Comparison of ENCODE assay signal across 40 cellular contexts in genomic region chr20:77231-77630, GRCh38. TPM values are rescaled to one million over a fixed set of nuclear protein-coding genes. Genes with fewer than 3 reads are reported as not detected.
"Had no signal": no experiment of that assay in that cellular context is flagged by ENCODE, and none has a peak within 500 bp of the region (broad histone marks: within the 10 kb centered on the region; RNA-seq: fewer than 3 reads in every experiment).

No MANE protein-coding gene starts in this region.

- H3K27ac Mint-ChIP-seq: activated CD4-positive, alpha-beta memory T cell treated with anti-CD3 and anti-CD28 coated beads, Interleukin-2, amount 10 ng/mL, durations not matched to agents 7 days and 5 days; activated CD4-positive, alpha-beta T cell treated with anti-CD3 and anti-CD28 coated beads for 36 hours; activated CD4-positive, alpha-beta T cell treated with anti-CD3 and anti-CD28 coated beads, Interleukin-2, amount 10 ng/mL, durations not matched to agents 7 days and 5 days; activated CD8-positive, alpha-beta memory T cell treated with anti-CD3 and anti-CD28 coated beads, Interleukin-2, amount 10 ng/mL, durations not matched to agents 7 days and 5 days; activated CD8-positive, alpha-beta T cell treated with anti-CD3 and anti-CD28 coated beads, Interleukin-2, amount 10 ng/mL, durations not matched to agents 7 days and 5 days; activated naive CD4-positive, alpha-beta T cell treated with anti-CD3 and anti-CD28 coated beads, Interleukin-2, amount 10 ng/mL, durations not matched to agents 7 days and 5 days; activated naive CD4-positive, alpha-beta T cell treated with anti-CD3 and anti-CD28 coated beads, Interleukin-2, amount 50 U/mL, for 24 hours; activated naive CD8-positive, alpha-beta T cell; activated naive CD8-positive, alpha-beta T cell treated with anti-CD3 and anti-CD28 coated beads, Interleukin-2, amount 10 ng/mL, durations not matched to agents 7 days and 5 days; activated naive CD8-positive, alpha-beta T cell treated with anti-CD3 and anti-CD28 coated beads, Interleukin-2, amount 50 U/mL, for 24 hours; activated T-cell treated with anti-CD3 and anti-CD28 coated beads, Interleukin-2, amount 50 U/mL, for 24 hours; activated T-helper 2 cell treated with anti-CD3 and anti-CD28 coated beads, Interferon-gamma antibody, Interleukin-2, Interleukin-4, amounts not matched to agents 10 μg/mL and 5 μg/mL and 100 μg/mL, durations not matched to agents 14 hours and 24 hours and 36 hours; brain; T-cell; T-helper 17 cell; WTC11 had no signal

- H3K4me1 ChIP-seq: ascending aorta had no signal

- H3K9me3 Mint-ChIP-seq: activated CD4-positive, alpha-beta memory T cell treated with anti-CD3 and anti-CD28 coated beads, Interleukin-2, amount 10 ng/mL, durations not matched to agents 7 days and 5 days; activated naive CD4-positive, alpha-beta T cell treated with anti-CD3 and anti-CD28 coated beads, Interleukin-2, amount 10 ng/mL, durations not matched to agents 7 days and 5 days; activated naive CD8-positive, alpha-beta T cell treated with anti-CD3 and anti-CD28 coated beads, Interleukin-2, amount 10 ng/mL, durations not matched to agents 7 days and 5 days; activated T-helper 2 cell treated with anti-CD3 and anti-CD28 coated beads, Interferon-gamma antibody, Interleukin-2, Interleukin-4, amounts not matched to agents 10 μg/mL and 5 μg/mL and 100 μg/mL, durations not matched to agents 14 hours and 24 hours and 36 hours had no signal

- H3K36me3 Mint-ChIP-seq: activated CD8-positive, alpha-beta memory T cell treated with anti-CD3 and anti-CD28 coated beads, Interleukin-2, amount 10 ng/mL, durations not matched to agents 7 days and 5 days; activated naive CD4-positive, alpha-beta T cell treated with anti-CD3 and anti-CD28 coated beads, Interleukin-2, amount 10 ng/mL, durations not matched to agents 7 days and 5 days; activated naive CD8-positive, alpha-beta T cell treated with anti-CD3 and anti-CD28 coated beads, Interleukin-2, amount 10 ng/mL, durations not matched to agents 7 days and 5 days; brain; T-cell; WTC11 had no signal

- H3K4me3 Mint-ChIP-seq: activated CD4-positive, alpha-beta memory T cell treated with anti-CD3 and anti-CD28 coated beads, Interleukin-2, amount 10 ng/mL, durations not matched to agents 7 days and 5 days; activated CD4-positive, alpha-beta T cell treated with anti-CD3 and anti-CD28 coated beads for 36 hours; activated CD4-positive, alpha-beta T cell treated with anti-CD3 and anti-CD28 coated beads, Interleukin-2, amount 10 ng/mL, durations not matched to agents 7 days and 5 days; activated CD8-positive, alpha-beta memory T cell treated with anti-CD3 and anti-CD28 coated beads, Interleukin-2, amount 10 ng/mL, durations not matched to agents 7 days and 5 days; activated CD8-positive, alpha-beta T cell treated with anti-CD3 and anti-CD28 coated beads, Interleukin-2, amount 10 ng/mL, durations not matched to agents 7 days and 5 days; activated naive CD4-positive, alpha-beta T cell treated with anti-CD3 and anti-CD28 coated beads, Interleukin-2, amount 10 ng/mL, durations not matched to agents 7 days and 5 days; activated naive CD4-positive, alpha-beta T cell treated with anti-CD3 and anti-CD28 coated beads, Interleukin-2, amount 50 U/mL, for 24 hours; activated naive CD8-positive, alpha-beta T cell; activated naive CD8-positive, alpha-beta T cell treated with anti-CD3 and anti-CD28 coated beads, Interleukin-2, amount 10 ng/mL, durations not matched to agents 7 days and 5 days; activated naive CD8-positive, alpha-beta T cell treated with anti-CD3 and anti-CD28 coated beads, Interleukin-2, amount 50 U/mL, for 24 hours; activated T-cell treated with anti-CD3 and anti-CD28 coated beads, Interleukin-2, amount 50 U/mL, for 24 hours; brain; central memory CD8-positive, alpha-beta T cell; T-cell; T-helper 17 cell; WTC11 had no signal

- H3K27me3 ChIP-seq: ascending aorta, cardiac muscle cell had no signal

- H3K4me1 Mint-ChIP-seq: activated CD4-positive, alpha-beta memory T cell treated with anti-CD3 and anti-CD28 coated beads, Interleukin-2, amount 10 ng/mL, durations not matched to agents 7 days and 5 days; activated CD4-positive, alpha-beta T cell treated with anti-CD3 and anti-CD28 coated beads for 36 hours; activated CD4-positive, alpha-beta T cell treated with anti-CD3 and anti-CD28 coated beads, Interleukin-2, amount 10 ng/mL, durations not matched to agents 7 days and 5 days; activated CD8-positive, alpha-beta memory T cell treated with anti-CD3 and anti-CD28 coated beads, Interleukin-2, amount 10 ng/mL, durations not matched to agents 7 days and 5 days; activated naive CD4-positive, alpha-beta T cell treated with anti-CD3 and anti-CD28 coated beads, Interleukin-2, amount 10 ng/mL, durations not matched to agents 7 days and 5 days; activated naive CD4-positive, alpha-beta T cell treated with anti-CD3 and anti-CD28 coated beads, Interleukin-2, amount 50 U/mL, for 24 hours; activated naive CD8-positive, alpha-beta T cell treated with anti-CD3 and anti-CD28 coated beads, Interleukin-2, amount 10 ng/mL, durations not matched to agents 7 days and 5 days; activated naive CD8-positive, alpha-beta T cell treated with anti-CD3 and anti-CD28 coated beads, Interleukin-2, amount 50 U/mL, for 24 hours; brain; central memory CD8-positive, alpha-beta T cell; T-cell; T-helper 17 cell; WTC11 had no signal

- H3K27ac ChIP-seq: ascending aorta, cardiac muscle cell, WERI-Rb-1 had no signal

- DNase-seq: activated CD4-positive, alpha-beta memory T cell treated with anti-CD3 and anti-CD28 coated beads, Interleukin-2, amount 10 ng/mL, durations not matched to agents 7 days and 5 days; activated CD4-positive, alpha-beta T cell treated with anti-CD3 and anti-CD28 coated beads for 1 hour; activated CD4-positive, alpha-beta T cell treated with anti-CD3 and anti-CD28 coated beads for 36 hours; activated CD4-positive, alpha-beta T cell treated with anti-CD3 and anti-CD28 coated beads for 48 hours; activated CD4-positive, alpha-beta T cell treated with anti-CD3 and anti-CD28 coated beads, Interleukin-2, amount 10 ng/mL, durations not matched to agents 7 days and 5 days; activated CD4-positive, alpha-beta T cell treated with anti-CD3 and anti-CD28 coated beads, Interleukin-2, amount 50 U/mL, for 48 hours; activated CD4-positive, CD25-positive, alpha-beta regulatory T cell; activated CD8-positive, alpha-beta memory T cell treated with anti-CD3 and anti-CD28 coated beads for 24 hours; activated CD8-positive, alpha-beta memory T cell treated with anti-CD3 and anti-CD28 coated beads, Interleukin-2, amount 10 ng/mL, durations not matched to agents 7 days and 5 days; activated CD8-positive, alpha-beta memory T cell treated with anti-CD3 and anti-CD28 coated beads, Interleukin-2, amount 50 U/mL, for 48 hours; activated CD8-positive, alpha-beta T cell treated with anti-CD3 and anti-CD28 coated beads, Interleukin-2, amount 10 ng/mL, durations not matched to agents 7 days and 5 days; activated effector memory CD4-positive, alpha-beta T cell treated with Interleukin-2 at 50 U/mL for 16 hours; activated gamma-delta T cell; activated naive CD4-positive, alpha-beta T cell treated with anti-CD3 and anti-CD28 coated beads, Interleukin-2, amount 10 ng/mL, durations not matched to agents 7 days and 5 days; activated naive CD4-positive, alpha-beta T cell treated with Interleukin-2 at 50 U/mL for 16 hours; activated naive CD8-positive, alpha-beta T cell treated with anti-CD3 and anti-CD28 coated beads, Interleukin-2, amount 10 ng/mL, durations not matched to agents 7 days and 5 days; activated naive CD8-positive, alpha-beta T cell treated with anti-CD3 and anti-CD28 coated beads, Interleukin-2, amount 50 U/mL, for 24 hours; activated T-cell treated with anti-CD3 and anti-CD28 coated beads, Interleukin-2, amount 50 U/mL, for 24 hours; activated T-cell treated with anti-CD3 and anti-CD28 coated beads, Interleukin-2, amount 50 U/mL, for 48 hours; amygdala; anterior cingulate cortex; caudate nucleus; cerebellar nuclear complex; T-cell; T-helper 17 cell; T-helper 9 cell; WERI-Rb-1 had no signal

- H3K4me3 ChIP-seq: ascending aorta, cardiac muscle cell had no signal

- ATAC-seq: activated CD4-positive, alpha-beta T cell treated with anti-CD3 and anti-CD28 coated beads for 36 hours; activated CD4-positive, CD25-positive, alpha-beta regulatory T cell treated with anti-CD3 and anti-CD28 coated beads, Interleukin-2, amount 50 U/mL, for 24 hours; activated CD8-positive, alpha-beta memory T cell treated with anti-CD3 and anti-CD28 coated beads, Interleukin-2, amount 10 ng/mL, durations not matched to agents 7 days and 5 days; activated CD8-positive, alpha-beta T cell treated with anti-CD3 and anti-CD28 coated beads, Interleukin-2, amount 10 ng/mL, durations not matched to agents 7 days and 5 days; activated naive CD8-positive, alpha-beta T cell treated with anti-CD3 and anti-CD28 coated beads, Interleukin-2, amount 50 U/mL, for 24 hours; T-cell; T-helper 17 cell; WTC11 had no signal

RNA-seq across cellular contexts. Expression of gene DEFB125, which starts 10.2 kb away (rescaled TPM):
- total RNA-seq: activated CD4-positive, alpha-beta memory T cell treated with anti-CD3 and anti-CD28 coated beads, Interleukin-2, amount 10 ng/mL, durations not matched to agents 7 days and 5 days; activated CD4-positive, alpha-beta T cell treated with anti-CD3 and anti-CD28 coated beads for 36 hours; activated CD4-positive, alpha-beta T cell treated with anti-CD3 and anti-CD28 coated beads, Interleukin-2, amount 10 ng/mL, durations not matched to agents 7 days and 5 days; activated CD8-positive, alpha-beta memory T cell treated with anti-CD3 and anti-CD28 coated beads, Interleukin-2, amount 10 ng/mL, durations not matched to agents 7 days and 5 days; activated CD8-positive, alpha-beta T cell treated with anti-CD3 and anti-CD28 coated beads, Interleukin-2, amount 10 ng/mL, durations not matched to agents 7 days and 5 days; activated naive CD8-positive, alpha-beta T cell treated with anti-CD3 and anti-CD28 coated beads, Interleukin-2, amount 10 ng/mL, durations not matched to agents 7 days and 5 days; activated T-helper 2 cell treated with anti-CD3 and anti-CD28 coated beads, Interferon-gamma antibody, Interleukin-2, Interleukin-4, amounts not matched to agents 10 μg/mL and 5 μg/mL and 100 μg/mL, durations not matched to agents 14 hours and 24 hours and 36 hours; ascending aorta; cardiac muscle cell; chondrocyte; T-cell; T-helper 1 cell treated with Interleukin-12 subunit alpha and Interleukin-12 subunit beta and Interleukin-4 antibody, amounts not matched to agents 30 ng/mL and 1 ng/mL, for 36 hours; T-helper 17 cell; T-helper 2 cell treated with Interferon-gamma antibody and Interleukin-4, amounts not matched to agents 100 ng/mL and 5 ng/mL, for 36 hours; WTC11 had no signal
- polyA plus RNA-seq: adipose tissue, cardiac muscle cell had no signal
